In genomic region chr12:54418441-54419087, GRCh38 we compare ENCODE assay signal across 9 cellular contexts. TPM values are rescaled to one million over a fixed set of nuclear protein-coding genes. Genes with fewer than 3 reads are reported as not detected.
DNase-seq lines count a peak whose midpoint lies in the region; ATAC-seq and TF ChIP-seq lines count a peak whose summit lies in the region.
"Had no signal": no experiment of that assay in that cellular context is flagged by ENCODE, and none has a peak within 500 bp of the region (broad histone marks: within the 10 kb centered on the region; RNA-seq: fewer than 3 reads in every experiment).

No MANE protein-coding gene starts in this region.

- peak overlapping the region; percentile 83 for H3K4me3 Mint-ChIP-seq in activated naive CD4-positive, alpha-beta T cell treated with anti-CD3 and anti-CD28 coated beads, Interleukin-2, amount 10 ng/mL, durations not matched to agents 7 days and 5 days

- H3K4me1 Mint-ChIP-seq in activated naive CD4-positive, alpha-beta T cell treated with anti-CD3 and anti-CD28 coated beads, Interleukin-2, amount 10 ng/mL, durations not matched to agents 7 days and 5 days: peaks cover 66% of the 10 kb centered on the region

- DNase-seq in activated naive CD4-positive, alpha-beta T cell treated with anti-CD3 and anti-CD28 coated beads, Interleukin-2, amount 10 ng/mL, durations not matched to agents 7 days and 5 days: no peak
- DNase-seq in activated naive CD4-positive, alpha-beta T cell (lab: John Stamatoyannopoulos, UW): no peak
- no peak for DNase-seq in colonic mucosa
- no peak for DNase-seq in mucosa of descending colon
- peak in 1 of 2 donors; percentile 85 for DNase-seq in vagina (ENCODE audit: extremely low spot score in 2 of 2)
- no peak for DNase-seq in H4 (ENCODE audit: low spot score)

- no peaks in the 10 kb centered on the region for H3K36me3 ChIP-seq in colonic mucosa
- no peaks in the 10 kb centered on the region for H3K36me3 ChIP-seq in mucosa of descending colon (ENCODE audit: low read depth)
- H3K36me3 ChIP-seq in vagina: no peaks in the 10 kb centered on the region

- TF ChIP-seq CTCF in colonic mucosa (IDR thresholded peaks at IDR 0.05) (no peak), mucosa of descending colon (IDR thresholded peaks at IDR 0.05) (no peak), vagina (IDR thresholded peaks at IDR 0.05) (no peak)

- H3K27ac Mint-ChIP-seq in activated naive CD4-positive, alpha-beta T cell treated with anti-CD3 and anti-CD28 coated beads, Interleukin-2, amount 10 ng/mL, durations not matched to agents 7 days and 5 days: peak overlapping the region; percentile 92

- intact Hi-C loops in colonic mucosa (cut with DNase I) (no loop called here), mucosa of descending colon (cut with DNase I, micrococcal nuclease) (no loop called here), vagina (cut with DNase I) (no loop called here)

- no peaks in the 10 kb centered on the region for H3K9me3 Mint-ChIP-seq in activated naive CD4-positive, alpha-beta T cell treated with anti-CD3 and anti-CD28 coated beads, Interleukin-2, amount 10 ng/mL, durations not matched to agents 7 days and 5 days

- peak overlapping the region; percentile 66 to 76 for H3K9ac ChIP-seq in colonic mucosa (ENCODE audit: low read depth in 2 of 2, low read length in 2 of 2)

- peaks cover 14% of the 10 kb centered on the region for H3K27me3 ChIP-seq in colonic mucosa
- no peaks in the 10 kb centered on the region for H3K27me3 ChIP-seq in vagina

- H3K4me1 ChIP-seq in colonic mucosa (no peaks in the 10 kb centered on the region), mucosa of descending colon (ENCODE audit: low read depth) (no peaks in the 10 kb centered on the region), vagina (peaks cover 69% of the 10 kb centered on the region)

- H3K4me3 ChIP-seq in colonic mucosa (peak overlapping the region; percentile 52), mucosa of descending colon (peak overlapping the region; percentile 61), vagina (peak overlapping the region; percentile 83 to 90)

- H3K27me3 Mint-ChIP-seq in activated naive CD4-positive, alpha-beta T cell treated with anti-CD3 and anti-CD28 coated beads, Interleukin-2, amount 10 ng/mL, durations not matched to agents 7 days and 5 days: peaks cover 43% of the 10 kb centered on the region

- ATAC-seq in mucosa of descending colon (peak; percentile 6), GM21528 (IDR thresholded peaks at IDR 0.05; ENCODE audit: low FRiP score, unreplicated experiment) (no peak), GM21619 (IDR thresholded peaks at IDR 0.05; ENCODE audit: unreplicated experiment) (no peak)

- H3K9me3 ChIP-seq in colonic mucosa (no peaks in the 10 kb centered on the region), mucosa of descending colon (no peaks in the 10 kb centered on the region), vagina (no peaks in the 10 kb centered on the region)

- H3K27ac ChIP-seq in colonic mucosa (peak overlapping the region; percentile 88), vagina (peak overlapping the region; percentile 96)

- CTCF ChIA-PET in activated naive CD4-positive, alpha-beta T cell treated with anti-CD3 and anti-CD28 coated beads, Interleukin-2, amount 10 ng/mL, durations not matched to agents 7 days and 5 days (lab: Charles Lee): interaction anchor here (8.3 to 11.7 kb wide), 2 partner anchors 18 to 20 kb away, joined by 93 to 204 read pairs; no protein-coding TSS in a partner anchor

- peaks cover 32% of the 10 kb centered on the region for H3K36me3 Mint-ChIP-seq in activated naive CD4-positive, alpha-beta T cell treated with anti-CD3 and anti-CD28 coated beads, Interleukin-2, amount 10 ng/mL, durations not matched to agents 7 days and 5 days

- no peak for TF ChIP-seq POLR2A in vagina (IDR thresholded peaks at IDR 0.05)

RNA-seq across cellular contexts. Expression of gene ITGA5, which starts 0.5 kb away (rescaled TPM):
- total RNA-seq in colonic mucosa (100 to 1,000 TPM in 1 of 2 donors, 1 to 10 TPM in 1; 7.8 to 120 TPM), mucosa of descending colon (100 to 1,000 TPM in 1 of 3 donors, 10 to 100 TPM in 1, 1 to 10 TPM in 1; 8.0 to 201 (median 61.8) TPM), vagina (95.0 TPM)
- total RNA-seq in H4 (2014; rRNA removed; shearing (Covaris generic)): 86.7 and 89.4 TPM in 2 replicates

RNA-seq across cellular contexts. Expression of gene ZNF385A, which starts 34.0 kb away (rescaled TPM):
- 1 to 10 TPM; 3.8 to 7.3 TPM for total RNA-seq in colonic mucosa
- 10 to 100 TPM in 2 of 3 donors, 1 to 10 TPM in 1; 3.5 to 15.0 (median 10.4) TPM for total RNA-seq in mucosa of descending colon
- 38.8 TPM for total RNA-seq in vagina
- total RNA-seq in H4 (2014; rRNA removed; shearing (Covaris generic)): 2.3 and 5.3 TPM in 2 replicates

RNA-seq across cellular contexts. Expression of gene GPR84, which starts 54.3 kb away (rescaled TPM):
- total RNA-seq in colonic mucosa (under 1 TPM in 1 of 2 donors, not detected in 1; 0.21 TPM), mucosa of descending colon (1 to 10 TPM in 1 of 3 donors, under 1 TPM in 1, not detected in 1; 0.60 to 1.7 TPM), vagina (not detected)
- not detected in 2 replicates for total RNA-seq in H4 (2014; rRNA removed; shearing (Covaris generic))
- total RNA-seq: renal cortical epithelial cell had no signal

RNA-seq across cellular contexts. Expression of gene GTSF1, which starts 54.8 kb away (rescaled TPM):
- total RNA-seq in colonic mucosa (under 1 TPM in 1 of 2 donors, not detected in 1; 0.99 TPM), mucosa of descending colon (not detected), vagina (2.7 TPM)
- not detected in 2 replicates for total RNA-seq in H4 (2014; rRNA removed; shearing (Covaris generic))
